ENCODE assay signal across 12 cellular contexts in the genomic region with DNA sequence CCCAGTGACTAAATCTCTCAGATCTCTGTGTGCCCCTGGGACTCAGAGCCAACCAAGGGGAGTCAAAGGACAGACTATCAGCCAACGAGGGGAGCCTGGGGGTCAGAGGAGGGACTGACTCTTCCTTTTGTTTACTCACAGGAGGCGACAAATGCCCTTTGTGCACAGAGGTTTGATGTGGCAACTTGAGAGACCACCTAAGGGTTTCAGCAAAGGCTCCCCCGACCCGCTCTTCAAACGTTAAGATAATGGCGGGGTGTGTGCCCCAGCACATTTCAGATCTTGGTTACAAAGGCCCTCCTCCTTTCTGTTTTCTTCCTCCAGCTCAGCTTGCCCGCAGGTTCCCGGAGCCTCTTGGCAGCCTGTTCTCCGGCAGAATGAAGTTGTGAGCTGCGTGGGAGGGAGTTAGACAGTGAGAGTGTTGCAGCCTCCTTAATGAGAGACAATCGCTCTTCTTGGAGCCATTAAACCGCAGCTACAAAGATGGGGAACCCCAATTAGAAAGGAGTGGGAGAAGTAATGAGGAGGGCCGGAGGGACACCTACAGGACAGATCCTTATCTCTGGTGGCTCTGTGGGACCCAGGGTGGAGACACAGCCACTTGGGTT.
DNase-seq lines count a peak whose midpoint lies in the region; ATAC-seq, FAIRE-seq and TF ChIP-seq lines count a peak whose summit lies in the region.
"Had no signal": no experiment of that assay in that cellular context is flagged by ENCODE, and none has a peak within 500 bp of the region (broad histone marks: within the 10 kb centered on the region; RNA-seq: fewer than 3 reads in every experiment).

No MANE protein-coding gene starts in this region.

- H3K23ac ChIP-seq in neuronal stem cell (ENCODE audit: low read depth, low read length, poor library complexity), result no peak overlapping the region

- H2BK5ac ChIP-seq in neuronal stem cell (ENCODE audit: low read length), result no peak overlapping the region

- no peak overlapping the region for H3K4me3 Mint-ChIP-seq in immature natural killer cell
- H3K4me3 Mint-ChIP-seq: activated naive CD8-positive, alpha-beta T cell treated with anti-CD3 and anti-CD28 coated beads, Interleukin-2, amount 10 ng/mL, durations not matched to agents 7 days and 5 days; B cell; IgD-negative memory B cell had no signal

- no peak overlapping the region for H4K8ac ChIP-seq in neuronal stem cell (ENCODE audit: low read depth, low read length)

- H3K36me3 ChIP-seq in neuronal stem cell (replicated peaks in 1 of 2; ENCODE audit: control insufficient read depth in 2 of 2, insufficient read depth in 2 of 2, low read length in 2 of 2) (no peaks in the 10 kb centered on the region), thyroid gland (no peaks in the 10 kb centered on the region), spleen (no peaks in the 10 kb centered on the region)
- H3K36me3 ChIP-seq: HAP-1 had no signal

- 79% methylated on average over 13 of the region's 13 CpGs for WGBS in A549 (ENCODE audit: missing lambda C conversion rate)
- WGBS in neuronal stem cell (ENCODE audit: extremely low coverage in 2 of 2, insufficient read length in 2 of 2, insufficient replicate concordance in 1 of 2), 2 donors, result no CpG with 5 or more reads among the region's 13 CpGs
- WGBS in thyroid gland, 2 donors, result 45 to 55% methylated on average over 13 of the region's 13 CpGs
- 70 to 88% (median 73%) methylated on average over 12 to 13 of the region's 13 CpGs for WGBS in spleen, 5 donors

- H3K9me3 ChIP-seq in A549 (no peaks in the 10 kb centered on the region), neuronal stem cell (replicated peaks in 1 of 2; ENCODE audit: control insufficient read depth in 2 of 2, insufficient read depth in 1 of 2, low read depth in 1 of 2, low read length in 2 of 2) (peaks cover 2 to 6% of the 10 kb centered on the region in 2 donors), thyroid gland (no peaks in the 10 kb centered on the region), spleen (no peaks in the 10 kb centered on the region)
- H3K9me3 ChIP-seq: HAP-1 had no signal

- TF ChIP-seq RAD21 in A549 (conservative IDR thresholded peaks at IDR 0.05 in 1 of 2, IDR thresholded peaks at IDR 0.05 in 1 of 2), result peak in 1 of 2 experiments; percentile 26; a peak in 1 of 5 replicates

- no peak overlapping the region for H3K27ac Mint-ChIP-seq in immature natural killer cell
- H3K27ac Mint-ChIP-seq: activated naive CD8-positive, alpha-beta T cell treated with anti-CD3 and anti-CD28 coated beads, Interleukin-2, amount 10 ng/mL, durations not matched to agents 7 days and 5 days; B cell had no signal

- no peak for TF ChIP-seq CTCF in A549 (IDR thresholded peaks at IDR 0.05)
- TF ChIP-seq CTCF in thyroid gland (IDR thresholded peaks at IDR 0.05), result no peak
- no peak for TF ChIP-seq CTCF in spleen (IDR thresholded peaks at IDR 0.05 in 8 of 11, conservative IDR thresholded peaks at IDR 0.05 in 3 of 11)

- no peaks in the 10 kb centered on the region for H3K79me1 ChIP-seq in neuronal stem cell (ENCODE audit: low read depth, low read length)

- intact Hi-C loops in Right ventricle myocardium superior (cut with DNase I), result no loop called here
- intact Hi-C loops in thyroid gland (cut with DNase I), result no loop called here
- intact Hi-C loops in spleen (cut with DNase I; ENCODE audit: low total_unique reads), result no loop called here

- TF ChIP-seq POLR2A in A549 (IDR thresholded peaks at IDR 0.05; ENCODE audit: low read length) (no peak), thyroid gland (IDR thresholded peaks at IDR 0.05) (no peak), spleen (IDR thresholded peaks at IDR 0.05) (no peak)

- peak overlapping the region; percentile 28 for H2BK15ac ChIP-seq in neuronal stem cell (ENCODE audit: low read length)

- H3K4me1 Mint-ChIP-seq in immature natural killer cell, result no peaks in the 10 kb centered on the region
- H3K4me1 Mint-ChIP-seq: B cell had no signal

- H3K27me3 Mint-ChIP-seq in immature natural killer cell (ENCODE audit: low read depth in 3 of 3), result peaks cover 2 to 9% (median 5%) of the 10 kb centered on the region in 3 donors

- no peak overlapping the region for H3K4me3 ChIP-seq in A549
- peak overlapping the region in 1 of 2 donors; percentile 38 for H3K4me3 ChIP-seq in neuronal stem cell (ENCODE audit: low read length in 2 of 2)
- no peak overlapping the region for H3K4me3 ChIP-seq in thyroid gland (replicated peaks in 1 of 3)
- H3K4me3 ChIP-seq in spleen, result no peak overlapping the region
- H3K4me3 ChIP-seq: HAP-1 had no signal

- no peak overlapping the region for H3K4ac ChIP-seq in neuronal stem cell (ENCODE audit: low read length)

- H3K18ac ChIP-seq in neuronal stem cell (ENCODE audit: low read length), result peak overlapping the region; percentile 60

- no peaks in the 10 kb centered on the region for H3K36me3 Mint-ChIP-seq in immature natural killer cell
- H3K36me3 Mint-ChIP-seq: activated naive CD8-positive, alpha-beta T cell treated with anti-CD3 and anti-CD28 coated beads, Interleukin-2, amount 10 ng/mL, durations not matched to agents 7 days and 5 days; IgD-negative memory B cell had no signal

- peak overlapping the region; percentile 83 for H2AFZ ChIP-seq in neuronal stem cell (ENCODE audit: low read length)

- FAIRE-seq in A549 (lab: Jason Lieb, UNC), result no peak

- POLR2A ChIA-PET in A549 (lab: Yijun Ruan, JAX), result no interaction called here

- no peaks in the 10 kb centered on the region for H3K4me1 ChIP-seq in A549
- H3K4me1 ChIP-seq in neuronal stem cell (ENCODE audit: control insufficient read depth in 2 of 2, insufficient read depth in 1 of 2, low read depth in 1 of 2, low read length in 2 of 2), result peaks cover 20 to 38% of the 10 kb centered on the region in 2 donors
- H3K4me1 ChIP-seq in thyroid gland, result peaks cover 0 to 3% of the 10 kb centered on the region in 2 donors
- H3K4me1 ChIP-seq in spleen, result peaks cover 0 to 6% (median 0%) of the 10 kb centered on the region in 6 donors

- DNase-seq in A549 (ENCODE audit: low read depth in 1 of 2, low spot score in 1 of 2), result no peak
- DNase-seq in RPMI7951 (ENCODE audit: low read depth), result peak; percentile 17
- DNase-seq in Right ventricle myocardium superior, result peak; percentile 71
- DNase-seq in neuronal stem cell (ENCODE audit: low spot score), result peak; percentile 80
- no peak for DNase-seq in dermis blood vessel endothelial cell
- no peak for DNase-seq in immature natural killer cell
- DNase-seq in thyroid gland, result no peak
- DNase-seq in spleen, result no peak
- DNase-seq: activated naive CD8-positive, alpha-beta T cell treated with anti-CD3 and anti-CD28 coated beads, Interleukin-2, amount 10 ng/mL, durations not matched to agents 7 days and 5 days had no signal

- H3K14ac ChIP-seq in neuronal stem cell (ENCODE audit: low read length), result no peak overlapping the region

- TF ChIP-seq EP300 in A549 (IDR thresholded peaks at IDR 0.05), result no peak

- H3K27ac ChIP-seq in A549, result peak overlapping the region in 1 of 2 experiments; percentile 12; a peak in 1 of 6 replicates
- H3K27ac ChIP-seq in neuronal stem cell (replicated peaks; ENCODE audit: low read length), result peak overlapping the region; percentile 4
- H3K27ac ChIP-seq in thyroid gland, result no peak overlapping the region
- no peak overlapping the region for H3K27ac ChIP-seq in spleen

- ATAC-seq in A549, result peak in 1 of 2 experiments; percentile 37; a peak in 2 of 6 replicates
- ATAC-seq in Right ventricle myocardium superior (ENCODE audit: poor library complexity), result peak; percentile 74

- H3K27me3 ChIP-seq in neuronal stem cell (ENCODE audit: control insufficient read depth in 3 of 3, insufficient read depth in 3 of 3, low read depth in 1 of 3, low read length in 3 of 3), result peaks cover 0 to 21% (median 6%) of the 10 kb centered on the region in 3 experiments
- no peaks in the 10 kb centered on the region for H3K27me3 ChIP-seq in thyroid gland
- no peaks in the 10 kb centered on the region for H3K27me3 ChIP-seq in spleen (replicated peaks in 1 of 7)

- CTCF ChIA-PET in A549 (lab: Yijun Ruan, JAX), result interaction anchor here (1.2 to 2.3 kb wide), 4 partner anchors 10 to 289 kb away, joined by 3 to 6 read pairs (median 4); no protein-coding TSS in a partner anchor

- H3K9ac ChIP-seq in neuronal stem cell (ENCODE audit: low read depth, low read length, poor library complexity), result no peak overlapping the region

- H2BK12ac ChIP-seq in neuronal stem cell (ENCODE audit: low read length), result no peak overlapping the region

- peak overlapping the region; percentile 39 for H2BK120ac ChIP-seq in neuronal stem cell (ENCODE audit: low read depth, low read length)

- peak overlapping the region; percentile 65 for H2AK5ac ChIP-seq in neuronal stem cell (ENCODE audit: low read depth, low read length)

- no peak overlapping the region for H4K91ac ChIP-seq in neuronal stem cell (ENCODE audit: low read depth, low read length, poor library complexity)

- no peaks in the 10 kb centered on the region for H3K9me3 Mint-ChIP-seq in immature natural killer cell

- H3K4me2 ChIP-seq in A549, result no peak overlapping the region
- H3K4me2 ChIP-seq in neuronal stem cell (ENCODE audit: insufficient read depth, low read length, poor library complexity, severe bottlenecking), result peak overlapping the region; percentile 29

TF ChIP-seq in A549, 52 proteins besides CTCF, POLR2A, EP300 and RAD21:
- TF ChIP-seq HES2 (IDR thresholded peaks at IDR 0.05), result no peak
- peak; percentile 69 for TF ChIP-seq GATA3 (IDR thresholded peaks at IDR 0.05; ENCODE audit: borderline replicate concordance)
- no peak for TF ChIP-seq JUNB (IDR thresholded peaks at IDR 0.05)

Comparison
In these comparisons a context has a peak if more than half of its experiments do, and no peak if none do; other contexts are left out.
1. DNase-seq: peak in RPMI7951 (single experiment), Right ventricle myocardium superior (single experiment) and neuronal stem cell (single experiment); none in A549 (0 of 2), dermis blood vessel endothelial cell (single experiment), immature natural killer cell (0 of 3), thyroid gland (0 of 2) and spleen (single experiment).